In genomic region chr5:71586941-71587708, GRCh38 we compare ENCODE assay signal across 8 cellular contexts. TPM values are rescaled to one million over a fixed set of nuclear protein-coding genes. Genes with fewer than 3 reads are reported as not detected.
DNase-seq lines count a peak whose midpoint lies in the region; TF ChIP-seq lines count a peak whose summit lies in the region.

Gene MCCC2 (plus strand): TSS chr5:71587340. CDS start chr5:71587426, 86 bp downstream.

- TF ChIP-seq CTCF in GM20000 (IDR thresholded peaks at IDR 0.05; ENCODE audit: extremely low read depth, missing control alignments): no peak

- DNase-seq in CMK (ENCODE audit: low read depth) (peak; percentile 87), GM20000 (ENCODE audit: low spot score) (peak; percentile 95), HS-5 (ENCODE audit: low read depth) (peak; percentile 66), lung microvascular endothelial cell (ENCODE audit: low read depth in 2 of 2) (peak; percentile 96 to 97)
- peak; percentile 96 for DNase-seq in NK-92 treated with Interleukin-12 subunit alpha and Interleukin-12 subunit beta, amount 100 ng/mL, for 24 hours (lab: John Stamatoyannopoulos, UW)
- peak; percentile 94 for DNase-seq in effector CD8-positive, alpha-beta T cell (lab: John Stamatoyannopoulos, UW)
- peak; percentile 88 to 95 (median 92) for DNase-seq in stimulated activated CD4-positive, alpha-beta T cell treated with anti-CD3 and anti-CD28 coated beads, TNF-alpha, amount 100 ng/mL, for 4 hours (ENCODE audit: low read depth in 3 of 3)

- POLR2A ChIA-PET in activated CD8-positive, alpha-beta memory T cell treated with anti-CD3 and anti-CD28 coated beads for 36 hours (lab: Charles Lee): interaction anchor here (0.8 to 2.7 kb wide), 2 partner anchors 14 to 131 kb away, joined by 3 to 15 read pairs; partner anchors contain the start of gene BDP1

- CTCF ChIA-PET in activated CD8-positive, alpha-beta memory T cell treated with anti-CD3 and anti-CD28 coated beads for 36 hours (lab: Charles Lee): interaction anchor here (1.7 to 2.7 kb wide), 2 partner anchors 14 to 171 kb away, joined by 3 to 16 read pairs; no protein-coding TSS in a partner anchor

RNA-seq across cellular contexts. Expression of gene MCCC2, which starts in this region (rescaled TPM):
- 10 to 100 TPM; 63.7 to 66.8 TPM for total RNA-seq in activated CD8-positive, alpha-beta memory T cell treated with anti-CD3 and anti-CD28 coated beads for 36 hours
- 12.9 and 15.3 TPM in 2 replicates for total RNA-seq in lung microvascular endothelial cell

Comparison
In these comparisons a context has a peak if more than half of its experiments do, and no peak if none do; other contexts are left out.
1. Peak in every context shown above with its lines: DNase-seq.